Comparison of ENCODE assay signal across 21 cellular contexts in genomic region chr7:99625961-99626360, GRCh38. TPM values are rescaled to one million over a fixed set of nuclear protein-coding genes. Genes with fewer than 3 reads are reported as not detected.
DNase-seq lines count a peak whose midpoint lies in the region; ATAC-seq and TF ChIP-seq lines count a peak whose summit lies in the region.
"Had no signal": no experiment of that assay in that cellular context is flagged by ENCODE, and none has a peak within 500 bp of the region (broad histone marks: within the 10 kb centered on the region; RNA-seq: fewer than 3 reads in every experiment).

No MANE protein-coding gene starts in this region.

- peaks cover 68% of the 10 kb centered on the region for H3K4me1 Mint-ChIP-seq in activated naive CD4-positive, alpha-beta T cell treated with anti-CD3 and anti-CD28 coated beads, Interleukin-2, amount 50 U/mL, for 24 hours
- peaks cover 40% of the 10 kb centered on the region for H3K4me1 Mint-ChIP-seq in T-helper 17 cell
- peaks cover 37% of the 10 kb centered on the region for H3K4me1 Mint-ChIP-seq in dendritic cell treated with granulocyte-macrophage colony-stimulating factor and Interleukin-4, amounts not matched to agents 40 ng/mL and 50 ng/mL, for 4 days (ENCODE audit: low read depth)
- no peaks in the 10 kb centered on the region for H3K4me1 Mint-ChIP-seq in type B pancreatic cell (ENCODE audit: unreplicated experiment)

- H3K27ac Mint-ChIP-seq in activated naive CD4-positive, alpha-beta T cell treated with anti-CD3 and anti-CD28 coated beads, Interleukin-2, amount 50 U/mL, for 24 hours, result peak overlapping the region; percentile 76
- H3K27ac Mint-ChIP-seq in T-helper 17 cell (peak overlapping the region; percentile 96), type B pancreatic cell (no peak overlapping the region)
- peak overlapping the region; percentile 26 for H3K27ac Mint-ChIP-seq in dendritic cell treated with granulocyte-macrophage colony-stimulating factor and Interleukin-4, amounts not matched to agents 40 ng/mL and 50 ng/mL, for 4 days
- H3K27ac Mint-ChIP-seq: memory B cell had no signal

- H3K9me3 Mint-ChIP-seq in activated naive CD4-positive, alpha-beta T cell treated with anti-CD3 and anti-CD28 coated beads, Interleukin-2, amount 50 U/mL, for 24 hours, result no peaks in the 10 kb centered on the region
- H3K9me3 Mint-ChIP-seq in dendritic cell treated with granulocyte-macrophage colony-stimulating factor and Interleukin-4, amounts not matched to agents 40 ng/mL and 50 ng/mL, for 4 days, result no peaks in the 10 kb centered on the region
- no peaks in the 10 kb centered on the region for H3K9me3 Mint-ChIP-seq in type B pancreatic cell
- H3K9me3 Mint-ChIP-seq: memory B cell, naive B cell had no signal

- H3K9me3 ChIP-seq in T-helper 17 cell (ENCODE audit: control insufficient read depth, low read length, poor library complexity, severe bottlenecking), result no peaks in the 10 kb centered on the region
- H3K9me3 ChIP-seq: gastrocnemius medialis, sigmoid colon, transverse colon had no signal

- TF ChIP-seq CTCF in type B pancreatic cell (conservative IDR thresholded peaks at IDR 0.05), result no peak

- ATAC-seq in T-helper 17 cell, result no peak
- ATAC-seq in Right ventricle myocardium inferior, result no peak
- no peak for ATAC-seq in HG03378 (IDR thresholded peaks at IDR 0.05; ENCODE audit: unreplicated experiment)
- ATAC-seq: gastrocnemius medialis had no signal

- H3K27me3 Mint-ChIP-seq in activated naive CD4-positive, alpha-beta T cell treated with anti-CD3 and anti-CD28 coated beads, Interleukin-2, amount 50 U/mL, for 24 hours, result no peaks in the 10 kb centered on the region
- no peaks in the 10 kb centered on the region for H3K27me3 Mint-ChIP-seq in T-helper 17 cell
- no peaks in the 10 kb centered on the region for H3K27me3 Mint-ChIP-seq in dendritic cell treated with granulocyte-macrophage colony-stimulating factor and Interleukin-4, amounts not matched to agents 40 ng/mL and 50 ng/mL, for 4 days
- H3K27me3 Mint-ChIP-seq in type B pancreatic cell, result no peaks in the 10 kb centered on the region
- H3K27me3 Mint-ChIP-seq: memory B cell, naive B cell had no signal

- DNase-seq in activated naive CD4-positive, alpha-beta T cell treated with Interleukin-2 at 50 U/mL for 16 hours, result no peak
- no peak for DNase-seq in T-helper 17 cell
- peak; percentile 27 for DNase-seq in type B pancreatic cell (ENCODE audit: extremely low spot score, unreplicated experiment)
- no peak for DNase-seq in inferior parietal cortex (ENCODE audit: extremely low spot score)
- no peak for DNase-seq in Right ventricle myocardium inferior (ENCODE audit: missing footprints)
- DNase-seq: dermis blood vessel endothelial cell; gastrocnemius medialis; Karpas-422; naive B cell; NCI-H1105; NCI-H526 treated with DMSO at 0.1 percent for 48 hours; Right ventricle myocardium superior; sigmoid colon; stimulated activated naive CD4-positive, alpha-beta T cell; SW 1271; transverse colon; WERI-Rb-1 had no signal

- peak overlapping the region; percentile 6 for H3K4me3 Mint-ChIP-seq in activated naive CD4-positive, alpha-beta T cell treated with anti-CD3 and anti-CD28 coated beads, Interleukin-2, amount 50 U/mL, for 24 hours
- H3K4me3 Mint-ChIP-seq in T-helper 17 cell, result peak overlapping the region; percentile 66
- H3K4me3 Mint-ChIP-seq in dendritic cell treated with granulocyte-macrophage colony-stimulating factor and Interleukin-4, amounts not matched to agents 40 ng/mL and 50 ng/mL, for 4 days, result no peak overlapping the region
- H3K4me3 Mint-ChIP-seq in type B pancreatic cell, result no peak overlapping the region
- H3K4me3 Mint-ChIP-seq: memory B cell had no signal

- intact Hi-C loops in dendritic cell treated with granulocyte-macrophage colony-stimulating factor and Interleukin-4, amounts not matched to agents 40 ng/mL and 50 ng/mL, for 4 days (cut with micrococcal nuclease), result no loop called here
- intact Hi-C loops in Right ventricle myocardium inferior (cut with DNase I), result no loop called here

- peaks cover 43% of the 10 kb centered on the region for H3K36me3 Mint-ChIP-seq in activated naive CD4-positive, alpha-beta T cell treated with anti-CD3 and anti-CD28 coated beads, Interleukin-2, amount 50 U/mL, for 24 hours
- H3K36me3 Mint-ChIP-seq in T-helper 17 cell (ENCODE audit: low read depth) (peaks cover 15% of the 10 kb centered on the region), type B pancreatic cell (peaks cover 37% of the 10 kb centered on the region)
- H3K36me3 Mint-ChIP-seq in dendritic cell treated with granulocyte-macrophage colony-stimulating factor and Interleukin-4, amounts not matched to agents 40 ng/mL and 50 ng/mL, for 4 days (ENCODE audit: low read depth), result peaks cover 96% of the 10 kb centered on the region

RNA-seq across cellular contexts. Expression of gene ZSCAN25, which starts 9.2 kb away (rescaled TPM):
- total RNA-seq in T-helper 17 cell, result 10 to 100 TPM; 29.8 to 34.4 TPM
- total RNA-seq in type B pancreatic cell (ENCODE audit: low replicate concordance), result 22.9 and 25.4 TPM in 2 replicates
- 8.1 TPM for total RNA-seq in Right ventricle myocardium inferior

RNA-seq across cellular contexts. Expression of gene TMEM225B, which starts 27.9 kb away (rescaled TPM):
- total RNA-seq in T-helper 17 cell (1 to 10 TPM in 1 of 2 donors, under 1 TPM in 1; 0.96 to 1.4 TPM), type B pancreatic cell (ENCODE audit: low replicate concordance) (0.36 and 0.82 TPM in 2 replicates), Right ventricle myocardium inferior (not detected)
- total RNA-seq: gastrocnemius medialis, Right ventricle myocardium superior had no signal

RNA-seq across cellular contexts. Expression of gene CYP3A5, which starts 53.8 kb away (rescaled TPM):
- total RNA-seq in T-helper 17 cell (under 1 TPM in 1 of 2 donors, not detected in 1; 0.20 TPM), type B pancreatic cell (ENCODE audit: low replicate concordance) (33.1 and 53.0 TPM in 2 replicates), Right ventricle myocardium inferior (not detected)
- total RNA-seq: dermis blood vessel endothelial cell, Right ventricle myocardium superior had no signal

Comparison
In these comparisons a context has a peak if more than half of its experiments do, and no peak if none do; other contexts are left out.
1. H3K4me3 Mint-ChIP-seq: peak in activated naive CD4-positive, alpha-beta T cell treated with anti-CD3 and anti-CD28 coated beads, Interleukin-2, amount 50 U/mL, for 24 hours (single experiment) and T-helper 17 cell (single experiment); none in dendritic cell treated with granulocyte-macrophage colony-stimulating factor and Interleukin-4, amounts not matched to agents 40 ng/mL and 50 ng/mL, for 4 days (single experiment) and type B pancreatic cell (single experiment).
2. RNA of gene CYP3A5, which starts 53.8 kb away (total RNA-seq): 33.1 to 53.0 TPM in type B pancreatic cell; 0.20 TPM in T-helper 17 cell and not detected in Right ventricle myocardium inferior (single experiment); every median in the first group is over 10 times any median in the second.